In the genomic region with DNA sequence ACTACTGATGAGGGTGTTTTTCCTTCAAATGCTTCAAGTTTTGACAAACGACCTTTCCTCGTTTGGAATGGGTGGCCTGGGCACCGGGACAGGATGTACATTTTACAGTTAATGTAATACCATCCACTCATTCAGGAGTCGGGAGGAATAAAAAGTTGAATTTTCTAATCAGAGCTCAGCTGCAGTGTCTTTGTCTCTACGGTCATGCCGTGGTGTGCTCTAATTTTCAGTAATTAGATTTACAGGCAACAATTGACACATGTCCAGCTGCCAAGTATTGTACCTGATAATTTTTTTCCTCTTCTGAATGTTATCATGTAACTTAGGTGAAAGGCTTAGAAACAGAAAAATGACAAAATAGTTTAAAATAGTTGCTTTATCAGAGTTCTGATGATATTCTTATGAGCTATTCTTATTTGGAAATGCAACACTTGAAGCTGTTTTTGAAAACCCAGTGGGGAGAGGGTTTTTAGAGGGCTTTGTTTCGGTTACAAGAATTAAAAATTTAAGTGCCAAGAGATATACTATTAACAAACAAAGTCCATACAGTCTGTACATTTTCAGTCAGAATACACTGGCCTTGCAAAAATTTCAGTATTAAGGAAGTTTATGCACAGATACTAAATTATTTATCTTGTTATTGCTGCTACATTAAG, we compare ENCODE assay signal across 9 cellular contexts. TPM values are rescaled to one million over a fixed set of nuclear protein-coding genes. Genes with fewer than 3 reads are reported as not detected.
A peak's percentile ranks its signal among the peaks of the same experiment; 100 is the strongest.
DNase-seq lines count a peak whose midpoint lies in the region; ATAC-seq and TF ChIP-seq lines count a peak whose summit lies in the region.
"Had no signal": no experiment of that assay in that cellular context is flagged by ENCODE, and none has a peak within 500 bp of the region (broad histone marks: within the 10 kb centered on the region; RNA-seq: fewer than 3 reads in every experiment).

No MANE protein-coding gene starts in this region.

- ATAC-seq in GM18520 (IDR thresholded peaks at IDR 0.05; ENCODE audit: unreplicated experiment) (no peak), GM18907 (IDR thresholded peaks at IDR 0.05; ENCODE audit: unreplicated experiment) (no peak)

- TF ChIP-seq CTCF in brain (conservative IDR thresholded peaks at IDR 0.05): no peak

- DNase-seq in COLO668 (lab: John Stamatoyannopoulos, UW; ENCODE audit: unreplicated experiment) (peak; percentile 44), MG63 (no peak)
- DNase-seq in stimulated activated CD4-positive, alpha-beta T cell treated with anti-CD3 and anti-CD28 coated beads, Interleukin-12 subunit alpha, Interleukin-12 subunit beta, amount 100 ng/mL, for 4 hours: no peak
- DNase-seq in activated effector memory CD4-positive, alpha-beta T cell treated with anti-CD3 and anti-CD28 coated beads, Interleukin-2, amount 50 U/mL, for 16 hours: no peak

- peaks cover 55% of the 10 kb centered on the region for H3K27me3 Mint-ChIP-seq in brain

- peak overlapping the region in 2 of 5 experiments; percentile 95 to 99 for H3K27ac Mint-ChIP-seq in brain

- H3K36me3 Mint-ChIP-seq in brain: peaks cover 10% of the 10 kb centered on the region
- H3K36me3 Mint-ChIP-seq: memory B cell had no signal

- H3K4me3 Mint-ChIP-seq in brain: peak overlapping the region; percentile 88 to 99 (median 97)

- H3K4me1 Mint-ChIP-seq in brain: peaks cover 32% of the 10 kb centered on the region

- H3K27me3 ChIP-seq in MG63: no peaks in the 10 kb centered on the region
- peaks cover 7% of the 10 kb centered on the region for H3K27me3 ChIP-seq in neuron (ENCODE audit: insufficient read depth, low read length)

- H2AFZ ChIP-seq in neuron (ENCODE audit: low read depth, low read length): peak overlapping the region; percentile 82

- H3K9me3 ChIP-seq in MG63: no peaks in the 10 kb centered on the region
- no peaks in the 10 kb centered on the region for H3K9me3 ChIP-seq in neuron (ENCODE audit: low read length)

- H3K36me3 ChIP-seq in MG63 (peaks cover 34% of the 10 kb centered on the region), neuron (ENCODE audit: insufficient read depth, low read length) (no peaks in the 10 kb centered on the region)

- no peaks in the 10 kb centered on the region for H3K9me3 Mint-ChIP-seq in brain
- H3K9me3 Mint-ChIP-seq: memory B cell had no signal

- peaks cover 20% of the 10 kb centered on the region for H3K4me1 ChIP-seq in neuron (ENCODE audit: insufficient read depth, low read length)

- peak overlapping the region; percentile 81 for H3K4me3 ChIP-seq in MG63
- H3K4me3 ChIP-seq in neuron (ENCODE audit: low read length): peak overlapping the region; percentile 63

RNA-seq across cellular contexts. Expression of gene CDKN2C, which starts 1.0 kb away (rescaled TPM):
- total RNA-seq in MG63 (2014; rRNA removed; shearing (Covaris generic); ENCODE audit: low replicate concordance): 80.5 and 107 TPM in 2 replicates
- polyA plus RNA-seq in brain (ENCODE audit: insufficient read depth, low read depth, low replicate concordance): 251 TPM

RNA-seq across cellular contexts. Expression of gene FAF1, which starts 11.0 kb away (rescaled TPM):
- 58.6 and 111 TPM in 2 replicates for total RNA-seq in MG63 (2014; rRNA removed; shearing (Covaris generic); ENCODE audit: low replicate concordance)
- polyA plus RNA-seq in brain (ENCODE audit: insufficient read depth, low read depth, low replicate concordance): 120 TPM
